In the genomic region with DNA sequence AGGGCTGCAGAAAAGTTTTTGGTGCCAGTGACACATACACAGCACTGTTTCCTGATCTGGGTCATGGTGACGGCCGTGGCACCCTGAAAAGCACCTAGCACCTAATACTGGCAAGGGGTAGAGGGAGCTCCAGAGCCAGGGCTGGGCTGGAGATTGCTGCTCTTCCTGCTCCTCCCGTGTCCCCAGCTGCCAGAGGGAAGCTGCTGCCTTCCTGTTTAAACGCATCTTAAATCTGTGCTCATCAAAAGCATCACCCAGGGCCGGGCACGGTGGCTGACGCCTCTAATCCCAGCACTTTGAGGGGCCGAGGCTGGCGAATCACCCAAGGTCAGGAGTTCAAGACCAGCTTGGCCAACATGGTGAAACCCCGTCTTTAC, we compare ENCODE assay signal across 8 cellular contexts.
DNase-seq lines count a peak whose midpoint lies in the region; ATAC-seq, FAIRE-seq and TF ChIP-seq lines count a peak whose summit lies in the region.

No MANE protein-coding gene starts in this region.

- dilution Hi-C loops in keratinocyte (cut with MboI; ENCODE audit: extremely low pct_ligation_motif_present, low sequenced_read_pairs) = no loop called here

- no peak overlapping the region for H3K27ac ChIP-seq in A673 (ENCODE audit: low read depth, low read length, poor library complexity, severe bottlenecking)
- H3K27ac ChIP-seq in body of pancreas = no peak overlapping the region
- no peak overlapping the region for H3K27ac ChIP-seq in keratinocyte (ENCODE audit: control insufficient read depth, insufficient read depth, low read length)
- H3K27ac ChIP-seq in stomach = peak overlapping the region in 2 of 5 donors; percentile 55 to 61

- H3K9me1 ChIP-seq in keratinocyte (ENCODE audit: control insufficient read depth, extremely low read depth, insufficient read depth, low read length) = no peaks in the 10 kb centered on the region

- no peak overlapping the region for H2AFZ ChIP-seq in keratinocyte (ENCODE audit: control insufficient read depth, low read length)

- TF ChIP-seq POLR2A in body of pancreas (IDR thresholded peaks at IDR 0.05) (no peak), stomach (IDR thresholded peaks at IDR 0.05) (no peak)

- H3K4me1 ChIP-seq in A673 (ENCODE audit: insufficient read depth, low read length, poor library complexity, severe bottlenecking) (peaks cover 34% of the 10 kb centered on the region), body of pancreas (peaks cover 8% of the 10 kb centered on the region), keratinocyte (ENCODE audit: control insufficient read depth, extremely low read depth, insufficient read depth, low read length) (peaks cover 11% of the 10 kb centered on the region), stomach (peaks cover 16 to 20% (median 18%) of the 10 kb centered on the region in 4 donors)

- POLR2A ChIA-PET in A673 (lab: Charles Lee; ENCODE audit: low non-redundant PET) = no interaction called here

- CTCF ChIA-PET in A673 (lab: Charles Lee) = interaction anchor here (0.6 to 2.4 kb wide), 2 partner anchors 291 to 295 kb away, joined by 3 to 7 read pairs; no protein-coding TSS in a partner anchor

- peak; percentile 59 for ATAC-seq in body of pancreas
- ATAC-seq in GM21381 (IDR thresholded peaks at IDR 0.05; ENCODE audit: unreplicated experiment) = no peak
- ATAC-seq in GM18511 (IDR thresholded peaks at IDR 0.05; ENCODE audit: unreplicated experiment) = no peak

- no peaks in the 10 kb centered on the region for H3K79me2 ChIP-seq in keratinocyte (ENCODE audit: control insufficient read depth, insufficient read depth, low read length)

- BruUV-seq in A673 (replicated peaks; lab: Mats Ljungman, UMichigan) = no TSS peak

- no peaks in the 10 kb centered on the region for H3K9me3 ChIP-seq in A673 (ENCODE audit: low read depth, low read length, poor library complexity, severe bottlenecking)
- no peaks in the 10 kb centered on the region for H3K9me3 ChIP-seq in body of pancreas
- H3K9me3 ChIP-seq in keratinocyte (ENCODE audit: control insufficient read depth, low read depth, low read length) = no peaks in the 10 kb centered on the region
- no peaks in the 10 kb centered on the region for H3K9me3 ChIP-seq in stomach

- peak; percentile 89 for FAIRE-seq in keratinocyte (lab: Jason Lieb, UNC)

- H4K20me1 ChIP-seq in keratinocyte (ENCODE audit: control insufficient read depth, extremely low read depth, insufficient read depth, low read length) = no peaks in the 10 kb centered on the region

- no peak overlapping the region for H3K9ac ChIP-seq in keratinocyte (ENCODE audit: control insufficient read depth, extremely low read depth, insufficient read depth, low read length)

- intact Hi-C loops in A673 (cut with micrococcal nuclease; ENCODE audit: unreplicated experiment) = no loop called here
- intact Hi-C loops in body of pancreas (cut with DNase I) = no loop called here
- intact Hi-C loops in stomach (cut with DNase I; ENCODE audit: low total_unique reads) = no loop called here

- peak; percentile 33 for DNase-seq in A673 (ENCODE audit: low spot score)
- peak; percentile 14 for DNase-seq in GF-D8 (lab: John Stamatoyannopoulos, UW)
- peak; percentile 65 for DNase-seq in NCI-H146 (lab: John Stamatoyannopoulos, UW)
- DNase-seq in body of pancreas = peak in 3 of 4 donors; percentile 46 to 69 (median 50)
- DNase-seq in keratinocyte (ENCODE audit: low read depth, low spot score) = peak; percentile 19
- peak; percentile 65 for DNase-seq in stomach

- 16 to 25% methylated on average over 10 of the region's 10 CpGs for WGBS in body of pancreas, 2 donors
- 24 to 34% (median 25%) methylated on average over 10 of the region's 10 CpGs for WGBS in stomach, 5 donors

- H3K27me3 ChIP-seq in A673 (replicated peaks; ENCODE audit: insufficient read depth, low read depth, low read length, poor library complexity) (no peaks in the 10 kb centered on the region), body of pancreas (no peaks in the 10 kb centered on the region), keratinocyte (ENCODE audit: control insufficient read depth, extremely low read depth, insufficient read depth, low read length) (no peaks in the 10 kb centered on the region), stomach (no peaks in the 10 kb centered on the region)

- H3K36me3 ChIP-seq in A673 (ENCODE audit: insufficient read depth, low read length, poor library complexity, severe bottlenecking) (no peaks in the 10 kb centered on the region), body of pancreas (replicated peaks in 1 of 2; ENCODE audit: insufficient read depth in 1 of 2, low read depth in 2 of 2) (no peaks in the 10 kb centered on the region), keratinocyte (ENCODE audit: control insufficient read depth in 2 of 2, extremely low read depth in 1 of 2, insufficient read depth in 2 of 2, low read length in 2 of 2) (no peaks in the 10 kb centered on the region), stomach (no peaks in the 10 kb centered on the region)

- H3K4me3 ChIP-seq in A673 (ENCODE audit: low read depth, low read length, poor library complexity, severe bottlenecking) (no peak overlapping the region), body of pancreas (no peak overlapping the region), keratinocyte (ENCODE audit: control insufficient read depth in 2 of 3, extremely low read depth in 1 of 3, insufficient read depth in 2 of 3, low read depth in 1 of 3, low read length in 3 of 3) (no peak overlapping the region), stomach (no peak overlapping the region)

- no peak for TF ChIP-seq EP300 in stomach (IDR thresholded peaks at IDR 0.05)

- TF ChIP-seq CTCF in A673 (conservative IDR thresholded peaks at IDR 0.05; ENCODE audit: low read depth, low read length) (peak; percentile 43), body of pancreas (IDR thresholded peaks at IDR 0.05) (peak in 4 of 7 experiments; percentile 33 to 55 (median 39)), keratinocyte (optimal IDR thresholded peaks at IDR 0.05 in 1 of 3, IDR thresholded peaks at IDR 0.05 in 1 of 3, conservative IDR thresholded peaks at IDR 0.05 in 1 of 3; ENCODE audit: extremely low read depth in 1 of 3, insufficient read depth in 2 of 3, low read length in 3 of 3) (peak; percentile 83 to 96 (median 95)), stomach (IDR thresholded peaks at IDR 0.05) (peak in 4 of 7 experiments; percentile 15 to 33 (median 28))

- peak overlapping the region; percentile 7 for H3K4me2 ChIP-seq in keratinocyte (ENCODE audit: control insufficient read depth, extremely low read depth, insufficient read depth, low read depth, low read length)

Comparison
In these comparisons a context has a peak if more than half of its experiments do, and no peak if none do; other contexts are left out.
1. DNase-seq: peak in every context shown above with its lines; median percentile 65 in NCI-H146; 65 in stomach; 50 in body of pancreas; 33 in A673; 19 in keratinocyte; 14 in GF-D8.
2. CTCF ChIP-seq: peak in every context shown above with its lines; median percentile 95 in keratinocyte; 43 in A673; 39 in body of pancreas; 28 in stomach.